In genomic region chr15:44370830-44371229, GRCh38 we compare ENCODE assay signal across 1 cellular context.
TF ChIP-seq lines count a peak whose summit lies in the region.

No MANE protein-coding gene starts in this region.

TF ChIP-seq in K562, 482 proteins besides CTCF, POLR2A, EP300 and RAD21 (continued from another document):
- no peak for TF ChIP-seq THAP12 (CRISPR knock-in tag; IDR thresholded peaks at IDR 0.05)
- TF ChIP-seq ZBTB9 (CRISPR knock-in tag; IDR thresholded peaks at IDR 0.05) = no peak
- no peak for TF ChIP-seq HMGXB4 (CRISPR knock-in tag; IDR thresholded peaks at IDR 0.05)
